8 cellular contexts compared by ENCODE assay signal in the genomic region with DNA sequence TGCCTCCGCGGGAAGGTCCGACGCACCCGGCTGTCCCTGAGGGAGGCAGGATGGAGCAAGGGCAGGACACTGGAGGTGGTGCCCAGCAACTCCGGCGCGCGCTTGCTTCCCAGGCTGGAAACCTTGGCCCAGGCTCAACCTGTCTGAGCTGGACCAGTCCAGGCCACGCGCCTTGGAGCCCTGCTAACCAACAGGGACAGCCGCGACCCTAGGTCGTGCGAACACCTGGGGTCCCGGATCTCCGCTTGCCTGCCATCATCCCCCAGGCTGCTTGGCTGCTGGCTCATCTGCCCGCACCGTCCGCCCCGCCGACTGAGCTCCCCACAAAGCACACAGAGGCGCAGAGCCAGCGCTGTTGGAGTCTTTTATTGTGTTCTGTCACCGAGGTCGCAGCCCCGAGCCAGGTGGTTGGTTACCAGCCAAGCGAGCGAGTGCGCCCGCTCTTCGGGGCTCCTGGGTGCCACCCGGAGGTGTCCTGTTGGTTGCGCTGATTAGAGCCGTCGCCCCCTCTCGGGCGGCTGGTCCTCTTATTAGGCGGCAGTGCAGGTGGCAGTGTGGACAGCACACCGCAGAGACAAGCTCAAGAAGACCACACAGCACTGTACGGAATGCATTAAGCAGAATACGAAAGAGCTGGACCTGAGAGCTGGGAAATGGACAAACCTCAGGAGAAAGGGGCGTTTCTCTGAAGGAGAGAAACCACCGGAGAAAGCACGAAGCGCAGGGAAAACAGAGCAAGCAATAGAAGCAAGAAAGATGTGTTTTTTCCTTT. TPM values are rescaled to one million over a fixed set of nuclear protein-coding genes. Genes with fewer than 3 reads are reported as not detected.
DNase-seq lines count a peak whose midpoint lies in the region; ATAC-seq and TF ChIP-seq lines count a peak whose summit lies in the region.

No MANE protein-coding gene starts in this region.

- H3K79me2 ChIP-seq in GM23338 (replicated peaks; ENCODE audit: insufficient read depth), result no peaks in the 10 kb centered on the region

- H3K27me3 Mint-ChIP-seq in GM23338 (ENCODE audit: insufficient read depth, low read depth, poor library complexity) (peaks cover 60% of the 10 kb centered on the region), T-cell (peaks cover 60 to 70% of the 10 kb centered on the region in 2 donors)

- peak overlapping the region; percentile 76 for H3K4me3 ChIP-seq in GM23338
- H3K4me3 ChIP-seq in right cardiac atrium (ENCODE audit: low read length), result peak overlapping the region; percentile 17
- H3K4me3 ChIP-seq in skeletal muscle tissue (ENCODE audit: low read length in 3 of 3), result peak overlapping the region; percentile 49 to 56 (median 49)

- H3K36me3 ChIP-seq in GM23338 (ENCODE audit: insufficient read depth) (no peaks in the 10 kb centered on the region), skeletal muscle tissue (ENCODE audit: control insufficient read depth in 3 of 3, insufficient read depth in 3 of 3, low read length in 3 of 3) (no peaks in the 10 kb centered on the region)

- H3K4me1 ChIP-seq in GM23338 (ENCODE audit: insufficient read depth), result peaks cover 24% of the 10 kb centered on the region
- H3K4me1 ChIP-seq in right cardiac atrium (ENCODE audit: control insufficient read depth, insufficient read depth, low read length), result no peaks in the 10 kb centered on the region
- H3K4me1 ChIP-seq in skeletal muscle tissue (ENCODE audit: control insufficient read depth in 3 of 3, insufficient read depth in 3 of 3, low read length in 3 of 3), result peaks cover 23 to 37% (median 28%) of the 10 kb centered on the region in 3 donors

- H3K9me3 Mint-ChIP-seq in GM23338 (no peaks in the 10 kb centered on the region; the same call in 2 of the 3 replicates), T-cell (no peaks in the 10 kb centered on the region)

- DNase-seq in GM23338 (ENCODE audit: low spot score) (peak; percentile 77), T-cell (no peak), right cardiac atrium (peak; percentile 53 to 80 (median 72))

- no peaks in the 10 kb centered on the region for H3K36me3 Mint-ChIP-seq in GM23338 (ENCODE audit: low read depth)
- no peaks in the 10 kb centered on the region for H3K36me3 Mint-ChIP-seq in T-cell

- H3K9me2 ChIP-seq in GM23338 (ENCODE audit: insufficient read depth), result no peaks in the 10 kb centered on the region

- peak overlapping the region; percentile 96 for H3K4me2 ChIP-seq in GM23338

- H3K27me3 ChIP-seq in GM23338 (ENCODE audit: insufficient read depth) (peaks cover 76% of the 10 kb centered on the region), right cardiac atrium (ENCODE audit: control insufficient read depth, insufficient read depth) (no peaks in the 10 kb centered on the region), skeletal muscle tissue (ENCODE audit: control insufficient read depth in 3 of 3, insufficient read depth in 3 of 3, low read length in 3 of 3) (peaks cover 25 to 44% (median 43%) of the 10 kb centered on the region in 3 donors)

- peak in 1 of 2 experiments; percentile 42 for TF ChIP-seq CTCF in GM23338 (conservative IDR thresholded peaks at IDR 0.05; ENCODE audit: low read depth in 2 of 2)

- CTCF ChIA-PET in T-cell (lab: Charles Lee), result interaction anchor here in 1 of 2 donors (3.0 to 11.3 kb wide), 2 partner anchors 8 to 1462 kb away, joined by 20 to 213 read pairs; no protein-coding TSS in a partner anchor

- H3K27ac ChIP-seq in GM23338 (ENCODE audit: low read depth), result no peak overlapping the region
- no peak overlapping the region for H3K27ac ChIP-seq in right cardiac atrium (ENCODE audit: low read length)
- peak overlapping the region; percentile 38 for H3K27ac ChIP-seq in skeletal muscle tissue (ENCODE audit: low read depth, low read length)

- H3K4me1 Mint-ChIP-seq in GM23338 (peaks cover 17% of the 10 kb centered on the region; the same call in 2 of the 3 replicates), T-cell (peaks cover 38 to 43% (median 39%) of the 10 kb centered on the region in 3 donors)

- ATAC-seq in GM23338 (peak; percentile 45), T-cell (replicated peaks in 1 of 4) (peak in 2 of 4 experiments; percentile 20 to 38), right cardiac atrium (peak; percentile 20 to 23), GM21737 (IDR thresholded peaks at IDR 0.05; ENCODE audit: unreplicated experiment) (no peak), HG03159 (IDR thresholded peaks at IDR 0.05; ENCODE audit: unreplicated experiment) (no peak), GM21526 (IDR thresholded peaks at IDR 0.05; ENCODE audit: low FRiP score, unreplicated experiment) (no peak), HG02623 (IDR thresholded peaks at IDR 0.05; ENCODE audit: unreplicated experiment) (no peak)

- H3K9me3 ChIP-seq in right cardiac atrium (ENCODE audit: control insufficient read depth, low read length) (no peaks in the 10 kb centered on the region), skeletal muscle tissue (ENCODE audit: control insufficient read depth in 3 of 3, low read length in 3 of 3) (no peaks in the 10 kb centered on the region)

- 11% methylated on average over 46 of the region's 46 CpGs for WGBS in right cardiac atrium

- peak overlapping the region; percentile 8 to 33 (median 20) for H3K9ac ChIP-seq in skeletal muscle tissue (ENCODE audit: low read depth in 1 of 3, low read length in 3 of 3)

- peak overlapping the region; percentile 98 for H2AFZ ChIP-seq in GM23338

- H3F3A ChIP-seq in GM23338 (replicated peaks; ENCODE audit: low read depth), result no peaks in the 10 kb centered on the region

- H3K27ac Mint-ChIP-seq in GM23338 (no peak overlapping the region), T-cell (no peak overlapping the region)

- peak overlapping the region; percentile 86 for H3K4me3 Mint-ChIP-seq in GM23338
- H3K4me3 Mint-ChIP-seq in T-cell, result peak overlapping the region in 2 of 3 donors; percentile 25 to 76

- POLR2A ChIA-PET in T-cell (lab: Charles Lee), result no interaction called here

- no peaks in the 10 kb centered on the region; the same call in 1 of the 2 replicates for H4K20me1 ChIP-seq in GM23338 (replicated peaks; ENCODE audit: insufficient read depth)

- intact Hi-C loops in right cardiac atrium (cut with DNase I), result loop anchor here in 3 of 4 donors (10.0 kb wide), 7 partner anchors 137 to 1347 kb away; no protein-coding TSS in a partner anchor

TF ChIP-seq in GM23338, 12 proteins besides CTCF, POLR2A, EP300 and RAD21 (continues in another document):
- TF ChIP-seq, protein P1, sequence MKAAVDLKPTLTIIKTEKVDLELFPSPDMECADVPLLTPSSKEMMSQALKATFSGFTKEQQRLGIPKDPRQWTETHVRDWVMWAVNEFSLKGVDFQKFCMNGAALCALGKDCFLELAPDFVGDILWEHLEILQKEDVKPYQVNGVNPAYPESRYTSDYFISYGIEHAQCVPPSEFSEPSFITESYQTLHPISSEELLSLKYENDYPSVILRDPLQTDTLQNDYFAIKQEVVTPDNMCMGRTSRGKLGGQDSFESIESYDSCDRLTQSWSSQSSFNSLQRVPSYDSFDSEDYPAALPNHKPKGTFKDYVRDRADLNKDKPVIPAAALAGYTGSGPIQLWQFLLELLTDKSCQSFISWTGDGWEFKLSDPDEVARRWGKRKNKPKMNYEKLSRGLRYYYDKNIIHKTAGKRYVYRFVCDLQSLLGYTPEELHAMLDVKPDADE (IDR thresholded peaks at IDR 0.05), result no peak
- no peak for TF ChIP-seq NANOG (IDR thresholded peaks at IDR 0.05; ENCODE audit: borderline replicate concordance)
- peak; percentile 19 for TF ChIP-seq EZH2 (IDR thresholded peaks at IDR 0.05; ENCODE audit: low read depth, unreplicated experiment)

RNA-seq across cellular contexts. Expression of a gene that starts 3.8 kb away (rescaled TPM):
- total RNA-seq in GM23338 (2014; rRNA removed; shearing (Covaris generic)), result 4.0 and 6.3 TPM in 2 replicates
- polyA plus RNA-seq in GM23338 (2016; fragmentation: Nextera tagmentation; extraction: Ambion mirVana) (0.39 and 1.2 TPM in 2 replicates), right cardiac atrium (5.4 TPM)
- total RNA-seq in T-cell (under 1 TPM in 3 of 5 donors, not detected in 2; 0.59 to 0.95 (median 0.76) TPM), right cardiac atrium (10 to 100 TPM in 2 of 4 donors, 1 to 10 TPM in 2; 8.1 to 29.6 (median 9.3) TPM), skeletal muscle tissue (474 TPM)

RNA-seq across cellular contexts. Expression of a gene that starts 41.5 kb away (rescaled TPM):
- total RNA-seq in GM23338 (2014; rRNA removed; shearing (Covaris generic)), result 93.7 and 109 TPM in 2 replicates
- polyA plus RNA-seq in GM23338 (2016; fragmentation: Nextera tagmentation; extraction: Ambion mirVana) (963 and 996 TPM in 2 replicates), right cardiac atrium (2,071 TPM)
- total RNA-seq in T-cell (100 to 1,000 TPM; 195 to 213 (median 198) TPM), right cardiac atrium (100 to 1,000 TPM; 763 to 921 (median 836) TPM), skeletal muscle tissue (280 TPM)

Comparison
In these comparisons a context has a peak if more than half of its experiments do, and no peak if none do; other contexts are left out.
1. ATAC-seq: peak in GM23338 (single experiment) and right cardiac atrium (2 of 2); none in GM21737 (single experiment), HG03159 (single experiment), GM21526 (single experiment) and HG02623 (single experiment).
2. DNase-seq: peak in GM23338 (single experiment) and right cardiac atrium (3 of 3); none in T-cell (0 of 34).
3. H3K4me3 ChIP-seq: peak in every context shown above with its lines; median percentile 76 in GM23338; 49 in skeletal muscle tissue; 17 in right cardiac atrium.
4. RNA of a gene that starts 3.8 kb away (total RNA-seq): 474 TPM in skeletal muscle tissue (single experiment); 8.1 to 29.6 TPM in right cardiac atrium, 4.0 to 6.3 TPM in GM23338 and 0.59 to 0.95 TPM in T-cell; every median in the first group is over 10 times any median in the second.